In genomic region chr21:14382486-14382834, GRCh38 we compare ENCODE assay signal across 8 cellular contexts. TPM values are rescaled to one million over a fixed set of nuclear protein-coding genes. Genes with fewer than 3 reads are reported as not detected.
A peak's percentile ranks its signal among the peaks of the same experiment; 100 is the strongest.
DNase-seq lines count a peak whose midpoint lies in the region; ATAC-seq and TF ChIP-seq lines count a peak whose summit lies in the region.

No MANE protein-coding gene starts in this region.

- H3K27me3 ChIP-seq in MG63 (no peaks in the 10 kb centered on the region), adipocyte (replicated peaks; ENCODE audit: control insufficient read depth, insufficient read depth, low read length) (no peaks in the 10 kb centered on the region), kidney epithelial cell (ENCODE audit: control insufficient read depth, insufficient read depth, low read length) (no peaks in the 10 kb centered on the region)

- ATAC-seq in HG02973 (IDR thresholded peaks at IDR 0.05; ENCODE audit: unreplicated experiment) = no peak

- H3K9me3 ChIP-seq in MG63 = no peaks in the 10 kb centered on the region
- H3K9me3 ChIP-seq in adipocyte (ENCODE audit: control insufficient read depth, low read length) = no peaks in the 10 kb centered on the region

- H3K36me3 ChIP-seq in MG63 (peaks cover 16% of the 10 kb centered on the region), adipocyte (ENCODE audit: control insufficient read depth, insufficient read depth, low read length, severe bottlenecking) (peaks cover 11% of the 10 kb centered on the region), kidney epithelial cell (ENCODE audit: control insufficient read depth, insufficient read depth, low read length) (no peaks in the 10 kb centered on the region)

- H3K4me3 ChIP-seq in MG63 (peak overlapping the region; percentile 94), adipocyte (ENCODE audit: low read length) (peak overlapping the region; percentile 99), kidney epithelial cell (ENCODE audit: low read depth, low read length) (peak overlapping the region; percentile 84)

- H3K9ac ChIP-seq in adipocyte (ENCODE audit: low read length) = peak overlapping the region; percentile 93

- peak; percentile 9 for DNase-seq in activated CD4-positive, alpha-beta T cell treated with anti-CD3 and anti-CD28 coated beads for 1 hour
- DNase-seq in activated CD4-positive, alpha-beta T cell treated with anti-CD3 and anti-CD28 coated beads, Interleukin-2, amount 50 U/mL, for 1 hour = no peak
- DNase-seq in MG63 (peak; percentile 23), adipocyte (ENCODE audit: low read depth) (peak; percentile 65), kidney epithelial cell (ENCODE audit: low read depth) (no peak), SHP77 (lab: John Stamatoyannopoulos, UW) (no peak)
- DNase-seq in stimulated activated CD4-positive, alpha-beta T cell treated with anti-CD3 and anti-CD28 coated beads, Interleukin-4, amount 100 ng/mL, for 24 hours = peak; percentile 47

- TF ChIP-seq CTCF in kidney epithelial cell (IDR thresholded peaks at IDR 0.05; ENCODE audit: insufficient read depth, low read length, poor library complexity, severe bottlenecking) = no peak

- H3K4me1 ChIP-seq in adipocyte (ENCODE audit: control insufficient read depth, insufficient read depth, low read length) = peaks cover 14% of the 10 kb centered on the region

RNA-seq across cellular contexts. Expression of gene HSPA13, which starts 0.5 kb away (rescaled TPM):
- 16.0 and 19.2 TPM in 2 replicates for total RNA-seq in MG63 (2014; rRNA removed; shearing (Covaris generic); ENCODE audit: low replicate concordance)
- total RNA-seq in kidney epithelial cell = 82.7 and 87.6 TPM in 2 replicates

Comparison
In these comparisons a context has a peak if more than half of its experiments do, and no peak if none do; other contexts are left out.
1. DNase-seq: peak in activated CD4-positive, alpha-beta T cell treated with anti-CD3 and anti-CD28 coated beads for 1 hour (single experiment), MG63 (single experiment), adipocyte (single experiment) and stimulated activated CD4-positive, alpha-beta T cell treated with anti-CD3 and anti-CD28 coated beads, Interleukin-4, amount 100 ng/mL, for 24 hours (single experiment); none in activated CD4-positive, alpha-beta T cell treated with anti-CD3 and anti-CD28 coated beads, Interleukin-2, amount 50 U/mL, for 1 hour (single experiment), kidney epithelial cell (single experiment) and SHP77 (0 of 2).
2. Peak in every context shown above with its lines, with median percentiles within 50 percentile points of each other: H3K4me3 ChIP-seq.